Comparison of ENCODE assay signal across 8 cellular contexts in genomic region chr6:2901645-2902469, GRCh38. TPM values are rescaled to one million over a fixed set of nuclear protein-coding genes. Genes with fewer than 3 reads are reported as not detected.
DNase-seq lines count a peak whose midpoint lies in the region; ATAC-seq and TF ChIP-seq lines count a peak whose summit lies in the region.
"Not testable (repeated sequence)": the region's sequence is repeated elsewhere in the genome, so short reads cannot be mapped to it uniquely, and the experiment has no call there.

No MANE protein-coding gene starts in this region.

- no CpG with 5 or more reads among the region's 27 CpGs for WGBS in iPS DF 6.9 (ENCODE audit: insufficient coverage, insufficient read length)
- WGBS in urinary bladder = 67% methylated on average over 27 of the region's 27 CpGs

- peak overlapping the region; percentile 100 for H3K4me3 Mint-ChIP-seq in T-helper 17 cell
- H3K4me3 Mint-ChIP-seq in activated naive CD8-positive, alpha-beta T cell treated with anti-CD3 and anti-CD28 coated beads, Interleukin-2, amount 10 ng/mL, durations not matched to agents 7 days and 5 days = peak overlapping the region; percentile 99
- peak overlapping the region; percentile 97 to 100 for H3K4me3 Mint-ChIP-seq in effector memory CD8-positive, alpha-beta T cell
- H3K4me3 Mint-ChIP-seq in naive thymus-derived CD4-positive, alpha-beta T cell = peak overlapping the region; percentile 96 to 100 (median 99)

- H3K4me1 ChIP-seq in iPS DF 6.9 (ENCODE audit: control insufficient read depth, insufficient read depth, low read length); urinary bladder (ENCODE audit: insufficient read depth): not testable (repeated sequence)
- H3K4me1 ChIP-seq in naive thymus-derived CD4-positive, alpha-beta T cell (ENCODE audit: control insufficient read depth in 2 of 2, insufficient read depth in 2 of 2, low read length in 2 of 2) = peaks cover 28 to 33% of the 10 kb centered on the region in 2 donors
- H3K4me1 ChIP-seq in skeletal muscle satellite cell (ENCODE audit: control insufficient read depth, insufficient read depth, low read length) = peaks cover 11% of the 10 kb centered on the region

- not testable (repeated sequence) for H3K36me3 Mint-ChIP-seq in T-helper 17 cell (ENCODE audit: low read depth)
- peaks cover 41% of the 10 kb centered on the region for H3K36me3 Mint-ChIP-seq in activated naive CD8-positive, alpha-beta T cell treated with anti-CD3 and anti-CD28 coated beads, Interleukin-2, amount 10 ng/mL, durations not matched to agents 7 days and 5 days
- peaks cover 59% of the 10 kb centered on the region for H3K36me3 Mint-ChIP-seq in effector memory CD8-positive, alpha-beta T cell (ENCODE audit: insufficient read depth)
- H3K36me3 Mint-ChIP-seq in naive thymus-derived CD4-positive, alpha-beta T cell = peaks cover 0 to 45% (median 39%) of the 10 kb centered on the region in 5 donors

- not testable (repeated sequence) for ATAC-seq in T-helper 17 cell; activated naive CD8-positive, alpha-beta T cell treated with anti-CD3 and anti-CD28 coated beads, Interleukin-2, amount 10 ng/mL, durations not matched to agents 7 days and 5 days (ENCODE audit: low read depth); naive thymus-derived CD4-positive, alpha-beta T cell
- ATAC-seq in effector memory CD8-positive, alpha-beta T cell (replicated peaks) = peak; percentile 1

- H3K9me3 ChIP-seq in T-helper 17 cell (ENCODE audit: control insufficient read depth, low read length, poor library complexity, severe bottlenecking); iPS DF 6.9 (ENCODE audit: control insufficient read depth, insufficient read depth, low read length); naive thymus-derived CD4-positive, alpha-beta T cell (ENCODE audit: control insufficient read depth in 2 of 3, low read length in 3 of 3); skeletal muscle satellite cell (replicated peaks; ENCODE audit: low read length): not testable (repeated sequence)

- H3K36me3 ChIP-seq in iPS DF 6.9 (ENCODE audit: control insufficient read depth, insufficient read depth, low read length); skeletal muscle satellite cell (ENCODE audit: insufficient read depth, low read length); urinary bladder (ENCODE audit: insufficient read depth): not testable (repeated sequence)
- peaks cover 0 to 23% (median 8%) of the 10 kb centered on the region in 3 experiments for H3K36me3 ChIP-seq in naive thymus-derived CD4-positive, alpha-beta T cell (ENCODE audit: control insufficient read depth in 2 of 3, insufficient read depth in 3 of 3, low read length in 3 of 3)

- H3K27ac Mint-ChIP-seq in T-helper 17 cell = peak overlapping the region; percentile 99
- peak overlapping the region; percentile 94 for H3K27ac Mint-ChIP-seq in activated naive CD8-positive, alpha-beta T cell treated with anti-CD3 and anti-CD28 coated beads, Interleukin-2, amount 10 ng/mL, durations not matched to agents 7 days and 5 days
- H3K27ac Mint-ChIP-seq in effector memory CD8-positive, alpha-beta T cell = peak overlapping the region; percentile 96 to 99
- peak overlapping the region; percentile 88 to 98 (median 97) for H3K27ac Mint-ChIP-seq in naive thymus-derived CD4-positive, alpha-beta T cell

- H3K9ac ChIP-seq in skeletal muscle satellite cell (ENCODE audit: low read depth, low read length) = not testable (repeated sequence)

- DNase-seq in T-helper 17 cell; activated naive CD8-positive, alpha-beta T cell treated with anti-CD3 and anti-CD28 coated beads, Interleukin-2, amount 10 ng/mL, durations not matched to agents 7 days and 5 days; effector memory CD8-positive, alpha-beta T cell; iPS DF 6.9 (ENCODE audit: low read depth, low spot score); naive thymus-derived CD4-positive, alpha-beta T cell: not testable (repeated sequence)

- POLR2A ChIA-PET in activated naive CD8-positive, alpha-beta T cell treated with anti-CD3 and anti-CD28 coated beads, Interleukin-2, amount 10 ng/mL, durations not matched to agents 7 days and 5 days (lab: Charles Lee) = interaction anchor here (0.7 to 2.1 kb wide), 13 partner anchors 8 to 99 kb away, joined by 3 to 20 read pairs (median 5); partner anchors contain the start of gene SERPINB1
- POLR2A ChIA-PET in naive thymus-derived CD4-positive, alpha-beta T cell (lab: Charles Lee) = interaction anchor here (0.6 to 5.9 kb wide), 22 partner anchors 8 to 1116 kb away, joined by 3 to 71 read pairs (median 12); partner anchors contain the start of genes SERPINB1 and SERPINB6

- intact Hi-C loops in naive thymus-derived CD4-positive, alpha-beta T cell (cut with micrococcal nuclease) = loop anchor here (1.0 to 2.0 kb wide), 6 partner anchors 15 to 87 kb away; no protein-coding TSS in a partner anchor

- not testable (repeated sequence) for H3K9me3 Mint-ChIP-seq in activated naive CD8-positive, alpha-beta T cell treated with anti-CD3 and anti-CD28 coated beads, Interleukin-2, amount 10 ng/mL, durations not matched to agents 7 days and 5 days; effector memory CD8-positive, alpha-beta T cell; naive thymus-derived CD4-positive, alpha-beta T cell

- peak; percentile 54 for TF ChIP-seq POLR2A in GM19193 (IDR thresholded peaks at IDR 0.05; ENCODE audit: extremely low read depth, insufficient read depth, insufficient read length)

- CTCF ChIA-PET in naive thymus-derived CD4-positive, alpha-beta T cell (lab: Charles Lee) = interaction anchor here (0.6 to 5.1 kb wide), 7 partner anchors 10 to 60 kb away, joined by 3 to 40 read pairs (median 5); partner anchors contain the start of gene SERPINB1

- not testable (repeated sequence) for H3K27ac ChIP-seq in iPS DF 6.9 (ENCODE audit: low read length); urinary bladder (ENCODE audit: low read depth)
- H3K27ac ChIP-seq in naive thymus-derived CD4-positive, alpha-beta T cell (ENCODE audit: low read depth, low read length) = peak overlapping the region; percentile 90

- not testable (repeated sequence) for H3K27me3 Mint-ChIP-seq in T-helper 17 cell; activated naive CD8-positive, alpha-beta T cell treated with anti-CD3 and anti-CD28 coated beads, Interleukin-2, amount 10 ng/mL, durations not matched to agents 7 days and 5 days; effector memory CD8-positive, alpha-beta T cell; naive thymus-derived CD4-positive, alpha-beta T cell

- H3K4me2 ChIP-seq in skeletal muscle satellite cell (ENCODE audit: low read length) = peak overlapping the region; percentile 92

- H3K4me1 Mint-ChIP-seq in T-helper 17 cell = peaks cover 44% of the 10 kb centered on the region
- H3K4me1 Mint-ChIP-seq in activated naive CD8-positive, alpha-beta T cell treated with anti-CD3 and anti-CD28 coated beads, Interleukin-2, amount 10 ng/mL, durations not matched to agents 7 days and 5 days = peaks cover 46% of the 10 kb centered on the region
- peaks cover 48 to 60% of the 10 kb centered on the region in 2 donors for H3K4me1 Mint-ChIP-seq in effector memory CD8-positive, alpha-beta T cell (ENCODE audit: low read depth in 2 of 2)
- peaks cover 52 to 72% (median 67%) of the 10 kb centered on the region in 7 donors for H3K4me1 Mint-ChIP-seq in naive thymus-derived CD4-positive, alpha-beta T cell

- H3K4me3 ChIP-seq in iPS DF 6.9 (ENCODE audit: low read length) (peak overlapping the region; percentile 97; the same call in 1 of the 2 replicates), urinary bladder (ENCODE audit: low read depth, low read length) (peak overlapping the region; percentile 42)
- peak overlapping the region; percentile 85 for H3K4me3 ChIP-seq in naive thymus-derived CD4-positive, alpha-beta T cell (ENCODE audit: low read length)
- H3K4me3 ChIP-seq in skeletal muscle satellite cell (ENCODE audit: low read length) = not testable (repeated sequence)

- H3K27me3 ChIP-seq in iPS DF 6.9 (ENCODE audit: control insufficient read depth, insufficient read depth, low read length); naive thymus-derived CD4-positive, alpha-beta T cell (ENCODE audit: control insufficient read depth in 2 of 2, insufficient read depth in 2 of 2, low read length in 2 of 2): not testable (repeated sequence)
- peaks cover 27% of the 10 kb centered on the region for H3K27me3 ChIP-seq in skeletal muscle satellite cell (ENCODE audit: control insufficient read depth, insufficient read depth, low read length)

RNA-seq across cellular contexts. Expression of gene SERPINB9, which starts 1.3 kb away (rescaled TPM):
- 10 to 100 TPM; 32.9 to 37.7 TPM for total RNA-seq in T-helper 17 cell
- total RNA-seq in activated naive CD8-positive, alpha-beta T cell treated with anti-CD3 and anti-CD28 coated beads, Interleukin-2, amount 10 ng/mL, durations not matched to agents 7 days and 5 days = 10 to 100 TPM; 56.4 to 56.8 TPM
- total RNA-seq in naive thymus-derived CD4-positive, alpha-beta T cell = 10 to 100 TPM; 25.1 to 74.4 (median 52.0) TPM
- 10 to 100 TPM; 33.1 to 34.1 TPM for polyA plus RNA-seq in naive thymus-derived CD4-positive, alpha-beta T cell
- total RNA-seq in skeletal muscle satellite cell (2012; rRNA removed) = 0.22 and 0.25 TPM in 2 replicates
- 8.2 TPM for total RNA-seq in urinary bladder
- polyA plus RNA-seq in urinary bladder = 4.4 TPM
